ENCODE assay signal across 20 cellular contexts in the genomic region with DNA sequence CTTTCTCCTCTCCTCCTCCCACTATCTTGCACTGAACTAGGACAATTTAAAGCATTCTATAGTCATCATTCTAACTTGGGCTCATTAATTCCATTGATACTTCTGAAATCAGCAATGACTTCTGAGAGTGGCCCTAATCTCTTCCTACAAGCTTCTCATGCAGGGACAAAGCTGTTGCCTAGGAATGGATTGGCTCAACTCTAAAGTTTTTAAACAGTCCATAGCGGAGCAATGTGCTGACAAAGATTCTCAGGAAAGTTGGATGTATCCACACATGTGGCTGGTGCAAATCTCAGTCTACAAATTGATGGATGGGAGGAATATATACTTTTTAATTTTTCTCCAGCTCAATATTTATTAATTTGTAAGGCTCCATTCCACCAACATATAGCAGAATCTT.
DNase-seq lines count a peak whose midpoint lies in the region; ATAC-seq and TF ChIP-seq lines count a peak whose summit lies in the region.
"Had no signal": no experiment of that assay in that cellular context is flagged by ENCODE, and none has a peak within 500 bp of the region (broad histone marks: within the 10 kb centered on the region; RNA-seq: fewer than 3 reads in every experiment).

No MANE protein-coding gene starts in this region.

- H3K27ac Mint-ChIP-seq in brain (peak overlapping the region in 4 of 5 experiments; percentile 19 to 70 (median 36)), nephron (peak overlapping the region; percentile 59 to 87 (median 75))
- H3K27ac Mint-ChIP-seq: CD14-positive monocyte; CD4-positive, alpha-beta memory T cell; CD4-positive, CD25-positive, alpha-beta regulatory T cell; CD8-positive, alpha-beta memory T cell had no signal

- peaks cover 10% of the 10 kb centered on the region for H3K4me1 ChIP-seq in hepatocyte (ENCODE audit: insufficient read depth)
- H3K4me1 ChIP-seq: BE2C, Caco-2 had no signal

- H3K4me3 ChIP-seq in hepatocyte, result no peak overlapping the region
- H3K4me3 ChIP-seq: BLaER1 had no signal

- WGBS in hepatocyte (ENCODE audit: low lambda C conversion rate, missing lambda C conversion rate), result 100% methylated on average over 1 of the region's 1 CpG

- H3K9me2 ChIP-seq in hepatocyte (replicated peaks; ENCODE audit: insufficient read depth), result no peaks in the 10 kb centered on the region

- H3K9me3 Mint-ChIP-seq in brain (no peaks in the 10 kb centered on the region), nephron (no peaks in the 10 kb centered on the region)
- H3K9me3 Mint-ChIP-seq: CD4-positive, alpha-beta memory T cell; CD8-positive, alpha-beta memory T cell had no signal

- H3K27me3 ChIP-seq in hepatocyte, result no peaks in the 10 kb centered on the region
- H3K27me3 ChIP-seq: BE2C, BLaER1 had no signal

- H3K4me1 Mint-ChIP-seq in brain (peaks cover 45% of the 10 kb centered on the region), nephron (peaks cover 32% of the 10 kb centered on the region)
- H3K4me1 Mint-ChIP-seq: CD4-positive, alpha-beta memory T cell; CD4-positive, CD25-positive, alpha-beta regulatory T cell had no signal

- H3K79me2 ChIP-seq in hepatocyte, result no peaks in the 10 kb centered on the region

- ATAC-seq in GM19452 (IDR thresholded peaks at IDR 0.05; ENCODE audit: unreplicated experiment) (no peak), GM21447 (IDR thresholded peaks at IDR 0.05; ENCODE audit: unreplicated experiment) (no peak)

- no peaks in the 10 kb centered on the region for H4K20me1 ChIP-seq in hepatocyte (ENCODE audit: insufficient read depth, poor library complexity, severe bottlenecking)
- H4K20me1 ChIP-seq: BLaER1 had no signal

- H3K27ac ChIP-seq in hepatocyte, result peak overlapping the region; percentile 68
- H3K27ac ChIP-seq: BLaER1 had no signal

- peaks cover 23% of the 10 kb centered on the region for H3K36me3 Mint-ChIP-seq in brain
- H3K36me3 Mint-ChIP-seq in nephron (ENCODE audit: low read depth), result peaks cover 21% of the 10 kb centered on the region
- H3K36me3 Mint-ChIP-seq: CD4-positive, alpha-beta memory T cell; CD4-positive, CD25-positive, alpha-beta regulatory T cell; CD8-positive, alpha-beta memory T cell had no signal

- DNase-seq in hepatocyte (ENCODE audit: low spot score), result no peak
- DNase-seq in superior temporal gyrus (ENCODE audit: extremely low spot score), result peak; percentile 10
- no peak for DNase-seq in COLO829 (ENCODE audit: low spot score)
- DNase-seq: 8988T; ACHN; BE2C; C1 segment of cervical spinal cord; Caco-2; Calu3; CD4-positive, alpha-beta memory T cell; CD4-positive, CD25-positive, alpha-beta regulatory T cell; CD8-positive, alpha-beta memory T cell; DMS79 treated with DMSO at 0.1 percent for 48 hours; GF-D8 had no signal

- H3K36me3 ChIP-seq in hepatocyte (replicated peaks; ENCODE audit: insufficient read depth, low read depth), result no peaks in the 10 kb centered on the region
- H3K36me3 ChIP-seq: BE2C, BLaER1 had no signal

- H3K27me3 Mint-ChIP-seq in brain, result no peaks in the 10 kb centered on the region
- H3K27me3 Mint-ChIP-seq in nephron (ENCODE audit: low read depth), result no peaks in the 10 kb centered on the region
- H3K27me3 Mint-ChIP-seq: CD4-positive, alpha-beta memory T cell; CD8-positive, alpha-beta memory T cell had no signal

- H3K9me3 ChIP-seq in hepatocyte (ENCODE audit: low read depth), result no peaks in the 10 kb centered on the region
- H3K9me3 ChIP-seq: BE2C, BLaER1, Caco-2 had no signal

- no peak overlapping the region for H2AFZ ChIP-seq in hepatocyte

- H3K4me2 ChIP-seq in hepatocyte, result no peak overlapping the region
- H3K4me2 ChIP-seq: BLaER1 had no signal

- no peak overlapping the region for H3K4me3 Mint-ChIP-seq in brain
- no peak overlapping the region for H3K4me3 Mint-ChIP-seq in nephron
- H3K4me3 Mint-ChIP-seq: CD14-positive monocyte; CD4-positive, alpha-beta memory T cell; CD4-positive, CD25-positive, alpha-beta regulatory T cell; CD8-positive, alpha-beta memory T cell had no signal

- TF ChIP-seq CTCF in brain (conservative IDR thresholded peaks at IDR 0.05), result no peak
- TF ChIP-seq CTCF in hepatocyte (IDR thresholded peaks at IDR 0.05; ENCODE audit: poor library complexity), result no peak
- no peak for TF ChIP-seq CTCF in nephron (IDR thresholded peaks at IDR 0.05; ENCODE audit: unreplicated experiment in 3 of 3)
